ENCODE assay signal across 8 cellular contexts in genomic region chr1:108199781-108200626, GRCh38. TPM values are rescaled to one million over a fixed set of nuclear protein-coding genes. Genes with fewer than 3 reads are reported as not detected.
DNase-seq lines count a peak whose midpoint lies in the region; ATAC-seq and TF ChIP-seq lines count a peak whose summit lies in the region.

Gene SLC25A24 (minus strand): TSS chr1:108200343. CDS start chr1:108200138, 205 bp downstream.

- H2AFZ ChIP-seq in neuronal stem cell (ENCODE audit: low read length), result peak within 1 kb of the TSS; percentile 92

- H3K9ac ChIP-seq in neuronal stem cell (ENCODE audit: low read depth, low read length, poor library complexity), result peak within 1 kb of the TSS; percentile 99

- peak within 1 kb of the TSS; percentile 85 for H2AK5ac ChIP-seq in neuronal stem cell (ENCODE audit: low read depth, low read length)

- peaks cover 3% of the 10 kb centered on the region for H3K79me1 ChIP-seq in neuronal stem cell (ENCODE audit: low read depth, low read length)

- DNase-seq in DMS 273 (lab: John Stamatoyannopoulos, UW; ENCODE audit: unreplicated experiment) (peak; percentile 87), SJSA1 (ENCODE audit: low read depth in 1 of 2, low spot score in 2 of 2) (peak; percentile 89 to 90), foreskin melanocyte (peak; percentile 80), neuronal stem cell (ENCODE audit: low spot score) (peak; percentile 73)
- DNase-seq in activated naive CD4-positive, alpha-beta T cell treated with Interleukin-2 at 50 U/mL for 16 hours, result peak; percentile 79

- H2BK15ac ChIP-seq in neuronal stem cell (ENCODE audit: low read length), result no peak within 1 kb of the TSS

- peak within 1 kb of the TSS; percentile 99 for H3K14ac ChIP-seq in neuronal stem cell (ENCODE audit: low read length)

- peak within 1 kb of the TSS; percentile 96 for H3K4me3 ChIP-seq in SJSA1
- H3K4me3 ChIP-seq in neuronal stem cell (ENCODE audit: low read length in 2 of 2), result peak within 1 kb of the TSS; percentile 95 to 99

- TF ChIP-seq CTCF in subcutaneous adipose tissue (IDR thresholded peaks at IDR 0.05; ENCODE audit: low read depth), result no peak

- peaks cover 0 to 3% (median 0%) of the 10 kb centered on the region in 3 donors for H3K9me3 Mint-ChIP-seq in IgD-negative memory B cell

- peak; percentile 84 for ATAC-seq in GM21447 (IDR thresholded peaks at IDR 0.05; ENCODE audit: unreplicated experiment)

- H3K27me3 ChIP-seq in SJSA1 (replicated peaks) (no peaks in the 10 kb centered on the region; the same call in 1 of the 2 replicates), neuronal stem cell (ENCODE audit: control insufficient read depth in 3 of 3, insufficient read depth in 3 of 3, low read depth in 1 of 3, low read length in 3 of 3) (no peaks in the 10 kb centered on the region)

- H3K27me3 Mint-ChIP-seq in IgD-negative memory B cell, result peaks cover 3% of the 10 kb centered on the region

- WGBS in neuronal stem cell (ENCODE audit: extremely low coverage in 2 of 2, insufficient read length in 2 of 2, insufficient replicate concordance in 1 of 2), 2 donors, result no CpG with 5 or more reads among the region's 96 CpGs

- peak within 1 kb of the TSS; percentile 76 for H2BK5ac ChIP-seq in neuronal stem cell (ENCODE audit: low read length)

- H2BK120ac ChIP-seq in neuronal stem cell (ENCODE audit: low read depth, low read length), result peak within 1 kb of the TSS; percentile 90

- peak within 1 kb of the TSS; percentile 82 to 95 (median 89) for H3K27ac Mint-ChIP-seq in IgD-negative memory B cell

- peaks cover 3% of the 10 kb centered on the region for H3K36me3 Mint-ChIP-seq in IgD-negative memory B cell

- peak within 1 kb of the TSS; percentile 86 for H4K8ac ChIP-seq in neuronal stem cell (ENCODE audit: low read depth, low read length)

- H3K4me2 ChIP-seq in neuronal stem cell (ENCODE audit: insufficient read depth, low read length, poor library complexity, severe bottlenecking), result peak within 1 kb of the TSS; percentile 90

- peak within 1 kb of the TSS; percentile 99 for H3K18ac ChIP-seq in neuronal stem cell (ENCODE audit: low read length)

- H3K36me3 ChIP-seq in SJSA1 (peaks cover 54% of the 10 kb centered on the region), neuronal stem cell (replicated peaks in 1 of 2; ENCODE audit: control insufficient read depth in 2 of 2, insufficient read depth in 2 of 2, low read length in 2 of 2) (peaks cover 7 to 34% of the 10 kb centered on the region in 2 donors)

- H3K9me3 ChIP-seq in SJSA1 (replicated peaks) (no peaks in the 10 kb centered on the region), neuronal stem cell (replicated peaks in 1 of 2; ENCODE audit: control insufficient read depth in 2 of 2, insufficient read depth in 1 of 2, low read depth in 1 of 2, low read length in 2 of 2) (peaks cover 0 to 36% of the 10 kb centered on the region in 2 donors)

- peak within 1 kb of the TSS; percentile 91 to 95 (median 92) for H3K4me3 Mint-ChIP-seq in IgD-negative memory B cell

- H3K27ac ChIP-seq in SJSA1, result peak within 1 kb of the TSS; percentile 97
- H3K27ac ChIP-seq in neuronal stem cell (replicated peaks; ENCODE audit: low read length), result peak within 1 kb of the TSS; percentile 61

- peak within 1 kb of the TSS; percentile 92 for H3K4ac ChIP-seq in neuronal stem cell (ENCODE audit: low read length)

- peak within 1 kb of the TSS; percentile 99 for H3K23ac ChIP-seq in neuronal stem cell (ENCODE audit: low read depth, low read length, poor library complexity)

- peak within 1 kb of the TSS; percentile 49 for H2BK12ac ChIP-seq in neuronal stem cell (ENCODE audit: low read length)

- H3K4me1 ChIP-seq in SJSA1 (replicated peaks) (peaks cover 20% of the 10 kb centered on the region), neuronal stem cell (ENCODE audit: control insufficient read depth in 2 of 2, insufficient read depth in 1 of 2, low read depth in 1 of 2, low read length in 2 of 2) (peaks cover 6% of the 10 kb centered on the region in 2 donors)

- H4K91ac ChIP-seq in neuronal stem cell (ENCODE audit: low read depth, low read length, poor library complexity), result no peak within 1 kb of the TSS

- H3K4me1 Mint-ChIP-seq in IgD-negative memory B cell, result peaks cover 14 to 33% (median 20%) of the 10 kb centered on the region in 3 donors

RNA-seq across cellular contexts. Expression of gene SLC25A24, which starts in this region (rescaled TPM):
- 24.9 TPM for polyA plus RNA-seq in IgD-negative memory B cell
- 100 and 124 TPM in 2 replicates for total RNA-seq in SJSA1 (2014; rRNA removed; shearing (Covaris generic))
- polyA plus RNA-seq in neuronal stem cell (2013, experiment 1 of 2), result 46.7 TPM
- 48.5 TPM for polyA plus RNA-seq in neuronal stem cell (2013, experiment 2 of 2)
- total RNA-seq in subcutaneous adipose tissue, result 10 to 100 TPM; 44.5 to 76.7 (median 63.7) TPM

Comparison
In these comparisons a context has a peak if more than half of its experiments do, and no peak if none do; other contexts are left out.
1. Peak in every context shown above with its lines: DNase-seq, ATAC-seq, H3K4me3 ChIP-seq and H3K27ac ChIP-seq.